28 cellular contexts compared by ENCODE assay signal in genomic region chr10:106741131-106741530, GRCh38.
"Had no signal": no experiment of that assay in that cellular context is flagged by ENCODE, and none has a peak within 500 bp of the region (broad histone marks: within the 10 kb centered on the region; RNA-seq: fewer than 3 reads in every experiment).

No MANE protein-coding gene starts in this region.

- H3K27me3 ChIP-seq: heart left ventricle, left lung, neural progenitor cell, neutrophil, right atrium auricular region, right lobe of liver, tibial nerve, uterus had no signal

- ATAC-seq: heart left ventricle; left cardiac atrium; left lung; lower lobe of right lung; natural killer cell; right lobe of liver; stimulated activated memory B cell treated with anti-CD40 and anti-IgM and Interleukin-4, amounts not matched to agents 10 μg/mL and 1 μg/mL and 100 μg/mL, for 72 hours; stimulated activated naive CD8-positive, alpha-beta T cell treated with anti-CD3 and anti-CD28 coated beads, Interleukin-15, amount 100 ng/mL, for 72 hours had no signal

- H3K4me1 ChIP-seq: heart left ventricle, left lung, lower lobe of right lung, neural progenitor cell, parathyroid adenoma, right atrium auricular region, right lobe of liver, tibial nerve, uterus had no signal

- H3K4me3 ChIP-seq: heart left ventricle, left lung, lower lobe of right lung, neural progenitor cell, right atrium auricular region, right lobe of liver, smooth muscle cell, tibial nerve, uterus had no signal

- H3K27ac ChIP-seq: heart left ventricle, left lung, lower lobe of right lung, neural progenitor cell, neutrophil, parathyroid adenoma, right atrium auricular region, right lobe of liver, tibial nerve, uterus had no signal

- DNase-seq: heart left ventricle; kidney glomerular epithelial cell; left cardiac atrium; left lung; lower lobe of right lung; mammary epithelial cell; midbrain; naive B cell; natural killer cell; nephron progenitor cell; occipital lobe; right lobe of liver; stimulated activated CD4-positive, alpha-beta T cell treated with anti-CD3 and anti-CD28 coated beads, Interleukin-1b, Interleukin-23, amount 100 ng/mL, for 48 hours; stimulated activated CD4-positive, alpha-beta T cell treated with anti-CD3 and anti-CD28 coated beads, Interleukin-2, amount 100 ng/mL, for 48 hours; stimulated activated CD4-positive, alpha-beta T cell treated with anti-CD3 and anti-CD28 coated beads, Interleukin-4, amount 100 ng/mL, for 4 hours; stimulated activated CD8-positive, alpha-beta memory T cell treated with anti-CD3 and anti-CD28 coated beads, Interleukin-4, amount 100 ng/mL, for 48 hours; stimulated activated naive CD4-positive, alpha-beta T cell treated with Interleukin-2 at 50 U/mL for 16 hours; stimulated activated naive CD8-positive, alpha-beta T cell treated with anti-CD3 and anti-CD28 coated beads, Interleukin-15, amount 100 ng/mL, for 72 hours; substantia nigra; uterus had no signal

- FAIRE-seq: keratinocyte had no signal

- H3K36me3 ChIP-seq: heart left ventricle, left lung, lower lobe of right lung, neural progenitor cell, neutrophil, right atrium auricular region, right lobe of liver, tibial nerve, uterus had no signal

- H3K9me3 ChIP-seq: heart left ventricle, left lung, lower lobe of right lung, neutrophil, right atrium auricular region, right lobe of liver, tibial nerve, uterus had no signal

- H3K9ac ChIP-seq: neural progenitor cell, parathyroid adenoma had no signal

- H3K79me2 ChIP-seq: parathyroid adenoma had no signal

- H2AFZ ChIP-seq: neural progenitor cell, parathyroid adenoma had no signal

- H3K4me2 ChIP-seq: neural progenitor cell, smooth muscle cell had no signal
